ENCODE assay signal across 25 cellular contexts in genomic region chr2:109158237-109158636, GRCh38. TPM values are rescaled to one million over a fixed set of nuclear protein-coding genes. Genes with fewer than 3 reads are reported as not detected.
DNase-seq lines count a peak whose midpoint lies in the region; ATAC-seq and TF ChIP-seq lines count a peak whose summit lies in the region.
"Had no signal": no experiment of that assay in that cellular context is flagged by ENCODE, and none has a peak within 500 bp of the region (broad histone marks: within the 10 kb centered on the region; RNA-seq: fewer than 3 reads in every experiment).

No MANE protein-coding gene starts in this region.

- peaks cover 50 to 92% (median 80%) of the 10 kb centered on the region in 10 experiments for H3K4me1 ChIP-seq in BLaER1 treated with 17β-estradiol and CSF1 and Interleukin-3, amounts not matched to agents 10 nM and 100 nM
- peaks cover 9% of the 10 kb centered on the region for H3K4me1 ChIP-seq in IMR-90 (ENCODE audit: control insufficient read depth, insufficient read depth, low read length)
- H3K4me1 ChIP-seq: BE2C had no signal

- H2BK120ac ChIP-seq in IMR-90 (ENCODE audit: low read depth, low read length), result no peak overlapping the region

- H3K9me1 ChIP-seq in IMR-90 (ENCODE audit: insufficient read depth, low read length), result peaks cover 44% of the 10 kb centered on the region

- WGBS in IMR-90 (ENCODE audit: extremely low coverage in 2 of 2, insufficient read length in 1 of 2), 2 experiments, result no CpG with 5 or more reads among the region's 5 CpGs

- H4K8ac ChIP-seq in IMR-90 (ENCODE audit: low read depth in 2 of 2, low read length in 2 of 2), result no peak overlapping the region

- TF ChIP-seq CTCF in IMR-90 (conservative IDR thresholded peaks at IDR 0.05; ENCODE audit: low read depth, low read length) (no peak), chondrocyte (IDR thresholded peaks at IDR 0.05) (no peak)

- in situ Hi-C loops in IMR-90 (cut with MboI; ENCODE audit: low sequenced_read_pairs), result no loop called here

- H3K36me3 Mint-ChIP-seq in chondrocyte (ENCODE audit: low read depth), result no peaks in the 10 kb centered on the region
- H3K36me3 Mint-ChIP-seq: CD14-positive monocyte; CD4-positive, alpha-beta memory T cell; CD4-positive, CD25-positive, alpha-beta regulatory T cell; CD8-positive, alpha-beta memory T cell had no signal

- H4K91ac ChIP-seq in IMR-90 (ENCODE audit: insufficient read depth, low read depth, low read length), result no peak overlapping the region; the same call in 1 of the 2 replicates

- H3K9me3 Mint-ChIP-seq in chondrocyte (ENCODE audit: low read depth), result no peaks in the 10 kb centered on the region
- H3K9me3 Mint-ChIP-seq: CD14-positive monocyte; CD4-positive, alpha-beta memory T cell; CD8-positive, alpha-beta memory T cell had no signal

- no peak overlapping the region for H3K14ac ChIP-seq in IMR-90 (replicated peaks; ENCODE audit: low read depth, low read length)

- H4K5ac ChIP-seq in IMR-90 (ENCODE audit: low read depth, low read length), result no peak overlapping the region

- peaks cover 0 to 22% (median 3%) of the 10 kb centered on the region in 11 experiments; a peak in 7 of 22 replicates for H3K36me3 ChIP-seq in BLaER1 treated with 17β-estradiol and CSF1 and Interleukin-3, amounts not matched to agents 10 nM and 100 nM
- H3K36me3 ChIP-seq in IMR-90 (ENCODE audit: control insufficient read depth, insufficient read depth, low read length), result 0 out of 2 replicates have a peak, but pooled peaks cover 3% of the 10 kb centered on the region
- H3K36me3 ChIP-seq: BE2C had no signal

- CTCF ChIA-PET in IMR-90 (lab: Yijun Ruan, JAX), result no interaction called here

- dilution Hi-C loops in IMR-90 (cut with HindIII; ENCODE audit: low sequenced_read_pairs, unreplicated experiment), result no loop called here

- no peak overlapping the region for H3K27ac ChIP-seq in BLaER1 treated with 17β-estradiol and CSF1 and Interleukin-3, amounts not matched to agents 10 nM and 100 nM
- no peak overlapping the region for H3K27ac ChIP-seq in IMR-90 (ENCODE audit: insufficient read depth, low read length)

- H3K79me1 ChIP-seq in IMR-90 (ENCODE audit: low read depth in 1 of 2, low read length in 2 of 2), result peaks cover 62 to 95% of the 10 kb centered on the region in 2 experiments

- no peak overlapping the region for H3K9ac ChIP-seq in BLaER1 treated with 17β-estradiol and CSF1 and Interleukin-3, amounts not matched to agents 10 nM and 100 nM
- no peak overlapping the region for H3K9ac ChIP-seq in IMR-90 (ENCODE audit: low read depth, low read length)

- peaks cover 88% of the 10 kb centered on the region for H3K4me1 Mint-ChIP-seq in chondrocyte (ENCODE audit: low read depth)
- H3K4me1 Mint-ChIP-seq: CD4-positive, alpha-beta memory T cell had no signal

- no peaks in the 10 kb centered on the region for H3K27me3 Mint-ChIP-seq in chondrocyte (ENCODE audit: low read depth)

- no peak for TF ChIP-seq POLR2A in IMR-90 (IDR thresholded peaks at IDR 0.05; ENCODE audit: low read depth, low read length)

- H2BK20ac ChIP-seq in IMR-90 (ENCODE audit: low read depth, low read length), result no peak overlapping the region

- H3K27me3 ChIP-seq in BLaER1 treated with 17β-estradiol and CSF1 and Interleukin-3, amounts not matched to agents 10 nM and 100 nM, result no peaks in the 10 kb centered on the region
- H3K27me3 ChIP-seq in IMR-90 (ENCODE audit: control insufficient read depth, insufficient read depth, low read length), result no peaks in the 10 kb centered on the region
- H3K27me3 ChIP-seq: BE2C had no signal

- POLR2A ChIA-PET in IMR-90 (lab: Charles Lee; ENCODE audit: unreplicated experiment), result no interaction called here

- no peak overlapping the region for H2AK9ac ChIP-seq in IMR-90 (replicated peaks; ENCODE audit: low read depth, low read length, poor library complexity)

- H3K4me3 Mint-ChIP-seq in chondrocyte (ENCODE audit: unreplicated experiment), result no peak overlapping the region
- H3K4me3 Mint-ChIP-seq: CD14-positive monocyte; CD4-positive, alpha-beta memory T cell; CD4-positive, CD25-positive, alpha-beta regulatory T cell; CD8-positive, alpha-beta memory T cell had no signal

- H3K4ac ChIP-seq in IMR-90 (ENCODE audit: low read depth, low read length), result no peak overlapping the region

- H2BK15ac ChIP-seq in IMR-90 (ENCODE audit: low read depth, low read length), result no peak overlapping the region

- H3K4me2 ChIP-seq in BLaER1 treated with 17β-estradiol and CSF1 and Interleukin-3, amounts not matched to agents 10 nM and 100 nM, result peak overlapping the region; percentile 1 to 85 (median 67); a peak in 19 of 22 replicates
- H3K4me2 ChIP-seq in IMR-90 (ENCODE audit: low read depth, low read length), result no peak overlapping the region

- intact Hi-C loops in IMR-90 (cut with micrococcal nuclease), result no loop called here

- ATAC-seq in IMR-90 (ENCODE audit: low read depth) (no peak), HG02610 (IDR thresholded peaks at IDR 0.05; ENCODE audit: unreplicated experiment) (no peak), GM18870 (IDR thresholded peaks at IDR 0.05; ENCODE audit: unreplicated experiment) (no peak)
- ATAC-seq: GM12878 had no signal

- peak overlapping the region; percentile 54 for H3K27ac Mint-ChIP-seq in chondrocyte (ENCODE audit: unreplicated experiment)
- H3K27ac Mint-ChIP-seq: CD4-positive, alpha-beta memory T cell; CD4-positive, CD25-positive, alpha-beta regulatory T cell had no signal

- 0 out of 2 replicates have a peak overlapping the region, but pooled peaks have one; percentile 4 for H3K23ac ChIP-seq in IMR-90 (ENCODE audit: low read depth, low read length)

- no peak overlapping the region for H2BK5ac ChIP-seq in IMR-90 (ENCODE audit: low read depth, low read length, poor library complexity, severe bottlenecking)

- DNase-seq in IMR-90 (no peak), chondrocyte (ENCODE audit: low spot score) (no peak), NCI-H2196 treated with DMSO at 0.1 percent for 48 hours (lab: John Stamatoyannopoulos, UW; ENCODE audit: unreplicated experiment) (no peak), HT-29 (ENCODE audit: low spot score) (no peak)
- DNase-seq: 8988T; ACHN; BE2C; C1 segment of cervical spinal cord; CD4-positive, alpha-beta memory T cell; CD4-positive, CD25-positive, alpha-beta regulatory T cell; CD8-positive, alpha-beta memory T cell; COR-L47; DMS 273 treated with DMSO at 0.1 percent for 48 hours; DMS153; DMS53; DMS79; DND-41; EL; GDM1 had no signal

- H4K20me1 ChIP-seq in BLaER1 treated with 17β-estradiol and CSF1 and Interleukin-3, amounts not matched to agents 10 nM and 100 nM, result peaks cover 84 to 98% (median 95%) of the 10 kb centered on the region in 11 experiments; a peak in 21 of 22 replicates
- H4K20me1 ChIP-seq in IMR-90 (ENCODE audit: insufficient read depth, low read length), result peaks cover 84% of the 10 kb centered on the region

- no peak overlapping the region for H3K56ac ChIP-seq in IMR-90 (ENCODE audit: extremely low read depth, insufficient read depth, low read length)

- no peak overlapping the region; the same call in 1 of the 2 replicates for H2AK5ac ChIP-seq in IMR-90 (ENCODE audit: low read depth, low read length)

- no peak overlapping the region for H2AFZ ChIP-seq in IMR-90 (replicated peaks; ENCODE audit: low read length, poor library complexity)

- no peak for TF ChIP-seq RAD21 in IMR-90 (IDR thresholded peaks at IDR 0.05; ENCODE audit: low read length)

- H3K9me3 ChIP-seq in BLaER1 treated with 17β-estradiol and CSF1 and Interleukin-3, amounts not matched to agents 10 nM and 100 nM (replicated peaks in 1 of 11), result peaks cover 0 to 11% (median 5%) of the 10 kb centered on the region in 11 experiments; a peak in 7 of 22 replicates
- no peaks in the 10 kb centered on the region for H3K9me3 ChIP-seq in IMR-90 (ENCODE audit: control insufficient read depth, insufficient read depth, low read length)
- H3K9me3 ChIP-seq: BE2C had no signal

- H3K18ac ChIP-seq in IMR-90 (ENCODE audit: low read depth, low read length), result no peak overlapping the region

- no peak overlapping the region for H3K4me3 ChIP-seq in BLaER1 treated with 17β-estradiol and CSF1 and Interleukin-3, amounts not matched to agents 10 nM and 100 nM
- H3K4me3 ChIP-seq in IMR-90 (ENCODE audit: insufficient read depth, low read depth, low read length), result no peak overlapping the region
- H3K4me3 ChIP-seq: GM12878 had no signal

- BruUV-seq in IMR-90 (replicated peaks; lab: Mats Ljungman, UMichigan), result no TSS peak

TF ChIP-seq in IMR-90, 13 proteins besides CTCF, POLR2A, EP300 and RAD21 (continues in another document):
- TF ChIP-seq RFX5 (IDR thresholded peaks at IDR 0.05; ENCODE audit: low read depth, low read length), result no peak
- TF ChIP-seq RCOR1 (IDR thresholded peaks at IDR 0.05; ENCODE audit: insufficient replicate concordance, low read length), result no peak
- no peak for TF ChIP-seq NFE2L2 (IDR thresholded peaks at IDR 0.05; ENCODE audit: low read depth, low read length)
- TF ChIP-seq, protein P1, sequence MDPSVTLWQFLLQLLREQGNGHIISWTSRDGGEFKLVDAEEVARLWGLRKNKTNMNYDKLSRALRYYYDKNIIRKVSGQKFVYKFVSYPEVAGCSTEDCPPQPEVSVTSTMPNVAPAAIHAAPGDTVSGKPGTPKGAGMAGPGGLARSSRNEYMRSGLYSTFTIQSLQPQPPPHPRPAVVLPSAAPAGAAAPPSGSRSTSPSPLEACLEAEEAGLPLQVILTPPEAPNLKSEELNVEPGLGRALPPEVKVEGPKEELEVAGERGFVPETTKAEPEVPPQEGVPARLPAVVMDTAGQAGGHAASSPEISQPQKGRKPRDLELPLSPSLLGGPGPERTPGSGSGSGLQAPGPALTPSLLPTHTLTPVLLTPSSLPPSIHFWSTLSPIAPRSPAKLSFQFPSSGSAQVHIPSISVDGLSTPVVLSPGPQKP (IDR thresholded peaks at IDR 0.05; ENCODE audit: borderline replicate concordance, low read depth, low read length), result no peak
- no peak for TF ChIP-seq MAFK (IDR thresholded peaks at IDR 0.05; ENCODE audit: low read depth, low read length)
- no peak for TF ChIP-seq USF2 (IDR thresholded peaks at IDR 0.05; ENCODE audit: low read depth, low read length)
- no peak for TF ChIP-seq MAZ (IDR thresholded peaks at IDR 0.05; ENCODE audit: borderline replicate concordance, low read depth, low read length)
- TF ChIP-seq FOS (IDR thresholded peaks at IDR 0.05; ENCODE audit: low read depth, low read length), result no peak
- no peak for TF ChIP-seq BHLHE40 (IDR thresholded peaks at IDR 0.05; ENCODE audit: low read depth, low read length)

RNA-seq across cellular contexts. Expression of gene SH3RF3, which starts 29.2 kb away (rescaled TPM):
- total RNA-seq in IMR-90 (2012; rRNA removed) (3.4 and 3.9 TPM in 2 replicates), chondrocyte (58.8 to 66.2 TPM (median 59.5 TPM) in 3 replicates)
- 5.3 and 5.7 TPM in 2 replicates for polyA plus RNA-seq in IMR-90 (2012; rRNA removed)
- polyA plus RNA-seq in IMR-90 (2012; cell fraction: cytosol; rRNA removed), result 2.9 and 5.9 TPM in 2 replicates
- 10.7 and 11.0 TPM in 2 replicates for polyA plus RNA-seq in IMR-90 (2012; cell fraction: nucleus; rRNA removed; ENCODE audit: low replicate concordance)
- 0.05 and 0.16 TPM in 2 replicates for total RNA-seq in HT-29 (2014; rRNA removed; shearing (Covaris generic))
- total RNA-seq: G401 had no signal

Comparison
In these comparisons a context has a peak if more than half of its experiments do, and no peak if none do; other contexts are left out.
1. RNA of gene SH3RF3, which starts 29.2 kb away (total RNA-seq): 58.8 to 66.2 TPM in chondrocyte; 3.4 to 3.9 TPM in IMR-90 and 0.05 to 0.16 TPM in HT-29; every median in the first group is over 10 times any median in the second.